ENCODE assay signal across 8 cellular contexts in genomic region chr1:167650266-167651160, GRCh38.
DNase-seq lines count a peak whose midpoint lies in the region; ATAC-seq and TF ChIP-seq lines count a peak whose summit lies in the region.

No MANE protein-coding gene starts in this region.

- no peaks in the 10 kb centered on the region for H3K27me3 Mint-ChIP-seq in activated T-cell treated with anti-CD3 and anti-CD28 coated beads, Interleukin-2, amount 50 U/mL, for 24 hours
- H3K27me3 Mint-ChIP-seq in stimulated activated naive CD8-positive, alpha-beta T cell treated with anti-CD3 and anti-CD28 coated beads, Interleukin-15, Interleukin-2, amounts not matched to agents 100 ng/mL and 50 ng/mL, for 24 hours: no peaks in the 10 kb centered on the region

- H3K27ac ChIP-seq in caudate nucleus (ENCODE audit: low read depth, low read length): peak overlapping the region; percentile 18

- H3K36me3 Mint-ChIP-seq in activated T-cell treated with anti-CD3 and anti-CD28 coated beads, Interleukin-2, amount 50 U/mL, for 24 hours (ENCODE audit: low read depth): peaks cover 31% of the 10 kb centered on the region
- H3K36me3 Mint-ChIP-seq in stimulated activated naive CD8-positive, alpha-beta T cell treated with anti-CD3 and anti-CD28 coated beads, Interleukin-15, Interleukin-2, amounts not matched to agents 100 ng/mL and 50 ng/mL, for 24 hours (ENCODE audit: low read depth): peaks cover 28% of the 10 kb centered on the region

- peaks cover 81% of the 10 kb centered on the region for H3K4me1 Mint-ChIP-seq in activated T-cell treated with anti-CD3 and anti-CD28 coated beads, Interleukin-2, amount 50 U/mL, for 24 hours (ENCODE audit: low read depth)
- H3K4me1 Mint-ChIP-seq in stimulated activated naive CD8-positive, alpha-beta T cell treated with anti-CD3 and anti-CD28 coated beads, Interleukin-15, Interleukin-2, amounts not matched to agents 100 ng/mL and 50 ng/mL, for 24 hours (ENCODE audit: low read depth): peaks cover 84% of the 10 kb centered on the region

- H3K9me3 Mint-ChIP-seq in activated T-cell treated with anti-CD3 and anti-CD28 coated beads, Interleukin-2, amount 50 U/mL, for 24 hours: no peaks in the 10 kb centered on the region
- no peaks in the 10 kb centered on the region for H3K9me3 Mint-ChIP-seq in stimulated activated naive CD8-positive, alpha-beta T cell treated with anti-CD3 and anti-CD28 coated beads, Interleukin-15, Interleukin-2, amounts not matched to agents 100 ng/mL and 50 ng/mL, for 24 hours

- H3K4me3 Mint-ChIP-seq in activated T-cell treated with anti-CD3 and anti-CD28 coated beads, Interleukin-2, amount 50 U/mL, for 24 hours: peak overlapping the region; percentile 6
- peak overlapping the region; percentile 36 for H3K4me3 Mint-ChIP-seq in stimulated activated naive CD8-positive, alpha-beta T cell treated with anti-CD3 and anti-CD28 coated beads, Interleukin-15, Interleukin-2, amounts not matched to agents 100 ng/mL and 50 ng/mL, for 24 hours

- peak; percentile 45 for DNase-seq in activated T-cell treated with anti-CD3 and anti-CD28 coated beads, Interleukin-2, amount 50 U/mL, for 24 hours
- DNase-seq in activated T-cell treated with anti-CD3 and anti-CD28 coated beads for 4 hours: no peak
- no peak for DNase-seq in caudate nucleus (lab: John Stamatoyannopoulos, UW)
- DNase-seq in NK-92 (lab: John Stamatoyannopoulos, UW; ENCODE audit: unreplicated experiment): no peak
- no peak for DNase-seq in iPS-NIHi7 (ENCODE audit: extremely low spot score)

- ATAC-seq in HG03460 (IDR thresholded peaks at IDR 0.05; ENCODE audit: unreplicated experiment) (peak; percentile 64), SK-N-SH treated with all-trans-retinoic acid at 6 μM for 48 hours (no peak; the same call in 2 of the 3 replicates)

- peak overlapping the region; percentile 83 for H3K27ac Mint-ChIP-seq in activated T-cell treated with anti-CD3 and anti-CD28 coated beads, Interleukin-2, amount 50 U/mL, for 24 hours
- H3K27ac Mint-ChIP-seq in stimulated activated naive CD8-positive, alpha-beta T cell treated with anti-CD3 and anti-CD28 coated beads, Interleukin-15, Interleukin-2, amounts not matched to agents 100 ng/mL and 50 ng/mL, for 24 hours: peak overlapping the region; percentile 89

TF ChIP-seq in SK-N-SH treated with all-trans-retinoic acid at 6 μM for 48 hours, 23 proteins besides CTCF, POLR2A, EP300 and RAD21:
- no peak for TF ChIP-seq SNAI2 (CRISPR knock-in tag; IDR thresholded peaks at IDR 0.05)
- no peak for TF ChIP-seq CREB5 (CRISPR knock-in tag; IDR thresholded peaks at IDR 0.05; ENCODE audit: low read depth)
- TF ChIP-seq PPARA (CRISPR knock-in tag; IDR thresholded peaks at IDR 0.05; ENCODE audit: borderline replicate concordance): no peak
- TF ChIP-seq ZNF70 (CRISPR knock-in tag; IDR thresholded peaks at IDR 0.05): no peak
- no peak for TF ChIP-seq ISL1 (CRISPR knock-in tag; IDR thresholded peaks at IDR 0.05)
- no peak for TF ChIP-seq ZFP30 (CRISPR knock-in tag; IDR thresholded peaks at IDR 0.05)
